2 cellular contexts compared by ENCODE assay signal in the genomic region with DNA sequence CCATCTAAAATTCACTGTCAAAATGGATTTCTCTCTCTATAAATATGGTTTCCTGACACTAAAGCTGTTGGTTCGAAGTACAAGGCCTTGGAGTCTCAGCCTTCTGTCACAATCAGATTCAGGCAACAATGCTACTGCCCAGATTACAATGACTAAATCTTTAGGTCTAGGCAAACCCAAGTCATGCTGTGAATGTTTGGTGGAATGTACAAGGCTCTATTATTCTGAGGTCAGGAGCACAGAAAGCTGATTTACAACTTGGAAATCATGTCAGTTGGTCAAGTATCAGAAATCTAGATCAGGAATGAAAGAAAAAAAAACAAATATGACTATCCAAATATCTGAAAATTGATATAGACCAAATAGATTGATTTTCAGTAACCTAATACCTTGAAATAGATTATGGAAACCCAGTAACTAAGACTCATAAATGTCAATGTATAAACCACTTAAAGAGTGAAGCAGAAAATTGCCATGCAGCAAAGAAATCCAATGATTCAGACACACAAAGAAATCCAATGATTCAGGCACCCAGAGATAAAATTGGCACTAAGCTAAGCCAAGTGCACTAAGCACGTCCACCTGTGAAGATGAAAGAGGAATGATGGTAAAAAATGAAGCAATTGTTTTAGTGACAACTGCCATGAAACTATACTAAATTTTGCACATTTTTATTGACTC.
TF ChIP-seq lines count a peak whose summit lies in the region.

No MANE protein-coding gene starts in this region.

TF ChIP-seq in SK-N-SH treated with all-trans-retinoic acid at 6 μM for 48 hours, 23 proteins besides CTCF, POLR2A, EP300 and RAD21 (continued from another document):
- TF ChIP-seq, protein P1, sequence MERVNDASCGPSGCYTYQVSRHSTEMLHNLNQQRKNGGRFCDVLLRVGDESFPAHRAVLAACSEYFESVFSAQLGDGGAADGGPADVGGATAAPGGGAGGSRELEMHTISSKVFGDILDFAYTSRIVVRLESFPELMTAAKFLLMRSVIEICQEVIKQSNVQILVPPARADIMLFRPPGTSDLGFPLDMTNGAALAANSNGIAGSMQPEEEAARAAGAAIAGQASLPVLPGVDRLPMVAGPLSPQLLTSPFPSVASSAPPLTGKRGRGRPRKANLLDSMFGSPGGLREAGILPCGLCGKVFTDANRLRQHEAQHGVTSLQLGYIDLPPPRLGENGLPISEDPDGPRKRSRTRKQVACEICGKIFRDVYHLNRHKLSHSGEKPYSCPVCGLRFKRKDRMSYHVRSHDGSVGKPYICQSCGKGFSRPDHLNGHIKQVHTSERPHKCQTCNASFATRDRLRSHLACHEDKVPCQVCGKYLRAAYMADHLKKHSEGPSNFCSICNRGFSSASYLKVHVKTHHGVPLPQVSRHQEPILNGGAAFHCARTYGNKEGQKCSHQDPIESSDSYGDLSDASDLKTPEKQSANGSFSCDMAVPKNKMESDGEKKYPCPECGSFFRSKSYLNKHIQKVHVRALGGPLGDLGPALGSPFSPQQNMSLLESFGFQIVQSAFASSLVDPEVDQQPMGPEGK (CRISPR knock-in tag; IDR thresholded peaks at IDR 0.05; ENCODE audit: borderline replicate concordance), result no peak
- TF ChIP-seq TCF4 (CRISPR knock-in tag; IDR thresholded peaks at IDR 0.05; ENCODE audit: borderline replicate concordance) (no peak), TOX (CRISPR knock-in tag; IDR thresholded peaks at IDR 0.05; ENCODE audit: borderline replicate concordance) (no peak), ESRRG (CRISPR knock-in tag; IDR thresholded peaks at IDR 0.05) (no peak), ISL1 (CRISPR knock-in tag; IDR thresholded peaks at IDR 0.05) (no peak), ZC3H10 (CRISPR knock-in tag; IDR thresholded peaks at IDR 0.05) (no peak), ZNF565 (CRISPR knock-in tag; conservative IDR thresholded peaks at IDR 0.05; ENCODE audit: low read depth) (no peak), RARB (CRISPR knock-in tag; IDR thresholded peaks at IDR 0.05) (no peak), PPARA (CRISPR knock-in tag; IDR thresholded peaks at IDR 0.05; ENCODE audit: borderline replicate concordance) (no peak), GLIS3 (CRISPR knock-in tag; IDR thresholded peaks at IDR 0.05) (no peak), ZFP3 (CRISPR knock-in tag; IDR thresholded peaks at IDR 0.05) (no peak)
- TF ChIP-seq, protein P2, sequence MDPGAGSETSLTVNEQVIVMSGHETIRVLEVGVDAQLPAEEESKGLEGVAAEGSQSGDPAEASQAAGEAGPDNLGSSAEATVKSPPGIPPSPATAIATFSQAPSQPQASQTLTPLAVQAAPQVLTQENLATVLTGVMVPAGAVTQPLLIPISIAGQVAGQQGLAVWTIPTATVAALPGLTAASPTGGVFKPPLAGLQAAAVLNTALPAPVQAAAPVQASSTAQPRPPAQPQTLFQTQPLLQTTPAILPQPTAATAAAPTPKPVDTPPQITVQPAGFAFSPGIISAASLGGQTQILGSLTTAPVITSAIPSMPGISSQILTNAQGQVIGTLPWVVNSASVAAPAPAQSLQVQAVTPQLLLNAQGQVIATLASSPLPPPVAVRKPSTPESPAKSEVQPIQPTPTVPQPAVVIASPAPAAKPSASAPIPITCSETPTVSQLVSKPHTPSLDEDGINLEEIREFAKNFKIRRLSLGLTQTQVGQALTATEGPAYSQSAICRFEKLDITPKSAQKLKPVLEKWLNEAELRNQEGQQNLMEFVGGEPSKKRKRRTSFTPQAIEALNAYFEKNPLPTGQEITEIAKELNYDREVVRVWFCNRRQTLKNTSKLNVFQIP (CRISPR knock-in tag; IDR thresholded peaks at IDR 0.05; ENCODE audit: borderline replicate concordance, low read depth), result no peak

TF ChIP-seq in WTC11, 78 proteins besides CTCF, POLR2A, EP300 and RAD21 (continued from another document):
- TF ChIP-seq, protein P3, sequence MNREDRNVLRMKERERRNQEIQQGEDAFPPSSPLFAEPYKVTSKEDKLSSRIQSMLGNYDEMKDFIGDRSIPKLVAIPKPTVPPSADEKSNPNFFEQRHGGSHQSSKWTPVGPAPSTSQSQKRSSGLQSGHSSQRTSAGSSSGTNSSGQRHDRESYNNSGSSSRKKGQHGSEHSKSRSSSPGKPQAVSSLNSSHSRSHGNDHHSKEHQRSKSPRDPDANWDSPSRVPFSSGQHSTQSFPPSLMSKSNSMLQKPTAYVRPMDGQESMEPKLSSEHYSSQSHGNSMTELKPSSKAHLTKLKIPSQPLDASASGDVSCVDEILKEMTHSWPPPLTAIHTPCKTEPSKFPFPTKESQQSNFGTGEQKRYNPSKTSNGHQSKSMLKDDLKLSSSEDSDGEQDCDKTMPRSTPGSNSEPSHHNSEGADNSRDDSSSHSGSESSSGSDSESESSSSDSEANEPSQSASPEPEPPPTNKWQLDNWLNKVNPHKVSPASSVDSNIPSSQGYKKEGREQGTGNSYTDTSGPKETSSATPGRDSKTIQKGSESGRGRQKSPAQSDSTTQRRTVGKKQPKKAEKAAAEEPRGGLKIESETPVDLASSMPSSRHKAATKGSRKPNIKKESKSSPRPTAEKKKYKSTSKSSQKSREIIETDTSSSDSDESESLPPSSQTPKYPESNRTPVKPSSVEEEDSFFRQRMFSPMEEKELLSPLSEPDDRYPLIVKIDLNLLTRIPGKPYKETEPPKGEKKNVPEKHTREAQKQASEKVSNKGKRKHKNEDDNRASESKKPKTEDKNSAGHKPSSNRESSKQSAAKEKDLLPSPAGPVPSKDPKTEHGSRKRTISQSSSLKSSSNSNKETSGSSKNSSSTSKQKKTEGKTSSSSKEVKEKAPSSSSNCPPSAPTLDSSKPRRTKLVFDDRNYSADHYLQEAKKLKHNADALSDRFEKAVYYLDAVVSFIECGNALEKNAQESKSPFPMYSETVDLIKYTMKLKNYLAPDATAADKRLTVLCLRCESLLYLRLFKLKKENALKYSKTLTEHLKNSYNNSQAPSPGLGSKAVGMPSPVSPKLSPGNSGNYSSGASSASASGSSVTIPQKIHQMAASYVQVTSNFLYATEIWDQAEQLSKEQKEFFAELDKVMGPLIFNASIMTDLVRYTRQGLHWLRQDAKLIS (CRISPR knock-in tag; IDR thresholded peaks at IDR 0.05; ENCODE audit: borderline replicate concordance), result no peak
- TF ChIP-seq MXD4 (CRISPR knock-in tag; IDR thresholded peaks at IDR 0.05; ENCODE audit: borderline replicate concordance), result no peak
- TF ChIP-seq, protein P4, sequence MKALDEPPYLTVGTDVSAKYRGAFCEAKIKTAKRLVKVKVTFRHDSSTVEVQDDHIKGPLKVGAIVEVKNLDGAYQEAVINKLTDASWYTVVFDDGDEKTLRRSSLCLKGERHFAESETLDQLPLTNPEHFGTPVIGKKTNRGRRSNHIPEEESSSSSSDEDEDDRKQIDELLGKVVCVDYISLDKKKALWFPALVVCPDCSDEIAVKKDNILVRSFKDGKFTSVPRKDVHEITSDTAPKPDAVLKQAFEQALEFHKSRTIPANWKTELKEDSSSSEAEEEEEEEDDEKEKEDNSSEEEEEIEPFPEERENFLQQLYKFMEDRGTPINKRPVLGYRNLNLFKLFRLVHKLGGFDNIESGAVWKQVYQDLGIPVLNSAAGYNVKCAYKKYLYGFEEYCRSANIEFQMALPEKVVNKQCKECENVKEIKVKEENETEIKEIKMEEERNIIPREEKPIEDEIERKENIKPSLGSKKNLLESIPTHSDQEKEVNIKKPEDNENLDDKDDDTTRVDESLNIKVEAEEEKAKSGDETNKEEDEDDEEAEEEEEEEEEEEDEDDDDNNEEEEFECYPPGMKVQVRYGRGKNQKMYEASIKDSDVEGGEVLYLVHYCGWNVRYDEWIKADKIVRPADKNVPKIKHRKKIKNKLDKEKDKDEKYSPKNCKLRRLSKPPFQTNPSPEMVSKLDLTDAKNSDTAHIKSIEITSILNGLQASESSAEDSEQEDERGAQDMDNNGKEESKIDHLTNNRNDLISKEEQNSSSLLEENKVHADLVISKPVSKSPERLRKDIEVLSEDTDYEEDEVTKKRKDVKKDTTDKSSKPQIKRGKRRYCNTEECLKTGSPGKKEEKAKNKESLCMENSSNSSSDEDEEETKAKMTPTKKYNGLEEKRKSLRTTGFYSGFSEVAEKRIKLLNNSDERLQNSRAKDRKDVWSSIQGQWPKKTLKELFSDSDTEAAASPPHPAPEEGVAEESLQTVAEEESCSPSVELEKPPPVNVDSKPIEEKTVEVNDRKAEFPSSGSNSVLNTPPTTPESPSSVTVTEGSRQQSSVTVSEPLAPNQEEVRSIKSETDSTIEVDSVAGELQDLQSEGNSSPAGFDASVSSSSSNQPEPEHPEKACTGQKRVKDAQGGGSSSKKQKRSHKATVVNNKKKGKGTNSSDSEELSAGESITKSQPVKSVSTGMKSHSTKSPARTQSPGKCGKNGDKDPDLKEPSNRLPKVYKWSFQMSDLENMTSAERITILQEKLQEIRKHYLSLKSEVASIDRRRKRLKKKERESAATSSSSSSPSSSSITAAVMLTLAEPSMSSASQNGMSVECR (CRISPR knock-in tag; IDR thresholded peaks at IDR 0.05; ENCODE audit: borderline replicate concordance), result no peak
- no peak for TF ChIP-seq CREB1 (CRISPR knock-in tag; IDR thresholded peaks at IDR 0.05)
- no peak for TF ChIP-seq CBFB (CRISPR knock-in tag; IDR thresholded peaks at IDR 0.05; ENCODE audit: low read depth)
- TF ChIP-seq SOX15 (CRISPR knock-in tag; IDR thresholded peaks at IDR 0.05), result no peak
- no peak for TF ChIP-seq ZNF423 (CRISPR knock-in tag; IDR thresholded peaks at IDR 0.05)
- TF ChIP-seq TP53 (CRISPR knock-in tag; IDR thresholded peaks at IDR 0.05), result no peak
TF ChIP-seq in WTC11: peak in this region for 0.
